2 cellular contexts compared by ENCODE assay signal in the genomic region with DNA sequence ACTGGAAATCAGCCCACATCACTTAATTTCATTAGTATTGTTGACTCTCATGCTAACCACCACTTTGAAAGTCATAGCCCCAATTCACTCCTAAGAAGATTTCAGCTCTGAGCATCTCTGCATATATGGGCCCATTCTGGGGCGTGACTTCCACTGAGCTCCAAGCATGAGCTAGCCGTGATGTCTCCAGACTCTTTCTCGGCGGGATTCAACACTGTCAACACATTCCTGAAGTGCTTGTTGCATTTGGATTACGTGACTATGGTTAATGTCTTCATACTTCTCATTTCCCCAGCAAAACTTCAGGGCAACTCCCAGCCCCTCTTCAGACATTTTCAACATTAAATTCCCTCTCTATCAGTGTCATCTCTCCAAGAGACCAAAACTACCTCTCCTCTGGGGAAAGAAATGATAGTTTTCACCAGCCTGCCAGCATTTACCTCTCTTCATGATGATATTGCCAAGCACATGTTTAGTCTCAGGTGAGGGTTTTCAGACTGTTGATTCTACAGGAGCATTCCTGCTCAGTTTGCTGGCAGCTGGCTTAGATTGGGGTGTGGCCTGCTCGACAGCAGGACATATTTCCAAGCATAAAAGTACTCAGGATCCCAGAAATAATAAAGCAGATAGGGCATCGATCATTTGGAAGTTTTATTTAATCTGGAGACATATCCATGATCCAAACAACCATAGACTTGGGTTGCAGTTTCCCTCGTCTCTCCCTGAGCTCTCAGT.
TF ChIP-seq lines count a peak whose summit lies in the region.

No MANE protein-coding gene starts in this region.

TF ChIP-seq in SK-N-SH treated with all-trans-retinoic acid at 6 μM for 48 hours, 23 proteins besides CTCF, POLR2A, EP300 and RAD21 (continued from another document):
- TF ChIP-seq, protein P1, sequence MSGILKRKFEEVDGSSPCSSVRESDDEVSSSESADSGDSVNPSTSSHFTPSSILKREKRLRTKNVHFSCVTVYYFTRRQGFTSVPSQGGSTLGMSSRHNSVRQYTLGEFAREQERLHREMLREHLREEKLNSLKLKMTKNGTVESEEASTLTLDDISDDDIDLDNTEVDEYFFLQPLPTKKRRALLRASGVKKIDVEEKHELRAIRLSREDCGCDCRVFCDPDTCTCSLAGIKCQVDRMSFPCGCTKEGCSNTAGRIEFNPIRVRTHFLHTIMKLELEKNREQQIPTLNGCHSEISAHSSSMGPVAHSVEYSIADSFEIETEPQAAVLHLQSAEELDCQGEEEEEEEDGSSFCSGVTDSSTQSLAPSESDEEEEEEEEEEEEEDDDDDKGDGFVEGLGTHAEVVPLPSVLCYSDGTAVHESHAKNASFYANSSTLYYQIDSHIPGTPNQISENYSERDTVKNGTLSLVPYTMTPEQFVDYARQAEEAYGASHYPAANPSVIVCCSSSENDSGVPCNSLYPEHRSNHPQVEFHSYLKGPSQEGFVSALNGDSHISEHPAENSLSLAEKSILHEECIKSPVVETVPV (CRISPR knock-in tag; IDR thresholded peaks at IDR 0.05), result no peak

TF ChIP-seq in SK-N-SH, 30 proteins besides CTCF, POLR2A, EP300 and RAD21 (continued from another document):
- TF ChIP-seq, protein P2, sequence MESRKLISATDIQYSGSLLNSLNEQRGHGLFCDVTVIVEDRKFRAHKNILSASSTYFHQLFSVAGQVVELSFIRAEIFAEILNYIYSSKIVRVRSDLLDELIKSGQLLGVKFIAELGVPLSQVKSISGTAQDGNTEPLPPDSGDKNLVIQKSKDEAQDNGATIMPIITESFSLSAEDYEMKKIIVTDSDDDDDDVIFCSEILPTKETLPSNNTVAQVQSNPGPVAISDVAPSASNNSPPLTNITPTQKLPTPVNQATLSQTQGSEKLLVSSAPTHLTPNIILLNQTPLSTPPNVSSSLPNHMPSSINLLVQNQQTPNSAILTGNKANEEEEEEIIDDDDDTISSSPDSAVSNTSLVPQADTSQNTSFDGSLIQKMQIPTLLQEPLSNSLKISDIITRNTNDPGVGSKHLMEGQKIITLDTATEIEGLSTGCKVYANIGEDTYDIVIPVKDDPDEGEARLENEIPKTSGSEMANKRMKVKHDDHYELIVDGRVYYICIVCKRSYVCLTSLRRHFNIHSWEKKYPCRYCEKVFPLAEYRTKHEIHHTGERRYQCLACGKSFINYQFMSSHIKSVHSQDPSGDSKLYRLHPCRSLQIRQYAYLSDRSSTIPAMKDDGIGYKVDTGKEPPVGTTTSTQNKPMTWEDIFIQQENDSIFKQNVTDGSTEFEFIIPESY (IDR thresholded peaks at IDR 0.05; ENCODE audit: borderline replicate concordance, low read depth), result no peak
- TF ChIP-seq, protein P3, sequence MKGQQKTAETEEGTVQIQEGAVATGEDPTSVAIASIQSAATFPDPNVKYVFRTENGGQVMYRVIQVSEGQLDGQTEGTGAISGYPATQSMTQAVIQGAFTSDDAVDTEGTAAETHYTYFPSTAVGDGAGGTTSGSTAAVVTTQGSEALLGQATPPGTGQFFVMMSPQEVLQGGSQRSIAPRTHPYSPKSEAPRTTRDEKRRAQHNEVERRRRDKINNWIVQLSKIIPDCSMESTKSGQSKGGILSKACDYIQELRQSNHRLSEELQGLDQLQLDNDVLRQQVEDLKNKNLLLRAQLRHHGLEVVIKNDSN (IDR thresholded peaks at IDR 0.05; ENCODE audit: borderline replicate concordance, low read depth), result no peak
- TF ChIP-seq NFIC (IDR thresholded peaks at IDR 0.05; ENCODE audit: borderline replicate concordance) (no peak), RCOR1 (IDR thresholded peaks at IDR 0.05; ENCODE audit: low read length) (no peak), TCF12 (IDR thresholded peaks at IDR 0.05) (no peak)
- TF ChIP-seq, protein P4, sequence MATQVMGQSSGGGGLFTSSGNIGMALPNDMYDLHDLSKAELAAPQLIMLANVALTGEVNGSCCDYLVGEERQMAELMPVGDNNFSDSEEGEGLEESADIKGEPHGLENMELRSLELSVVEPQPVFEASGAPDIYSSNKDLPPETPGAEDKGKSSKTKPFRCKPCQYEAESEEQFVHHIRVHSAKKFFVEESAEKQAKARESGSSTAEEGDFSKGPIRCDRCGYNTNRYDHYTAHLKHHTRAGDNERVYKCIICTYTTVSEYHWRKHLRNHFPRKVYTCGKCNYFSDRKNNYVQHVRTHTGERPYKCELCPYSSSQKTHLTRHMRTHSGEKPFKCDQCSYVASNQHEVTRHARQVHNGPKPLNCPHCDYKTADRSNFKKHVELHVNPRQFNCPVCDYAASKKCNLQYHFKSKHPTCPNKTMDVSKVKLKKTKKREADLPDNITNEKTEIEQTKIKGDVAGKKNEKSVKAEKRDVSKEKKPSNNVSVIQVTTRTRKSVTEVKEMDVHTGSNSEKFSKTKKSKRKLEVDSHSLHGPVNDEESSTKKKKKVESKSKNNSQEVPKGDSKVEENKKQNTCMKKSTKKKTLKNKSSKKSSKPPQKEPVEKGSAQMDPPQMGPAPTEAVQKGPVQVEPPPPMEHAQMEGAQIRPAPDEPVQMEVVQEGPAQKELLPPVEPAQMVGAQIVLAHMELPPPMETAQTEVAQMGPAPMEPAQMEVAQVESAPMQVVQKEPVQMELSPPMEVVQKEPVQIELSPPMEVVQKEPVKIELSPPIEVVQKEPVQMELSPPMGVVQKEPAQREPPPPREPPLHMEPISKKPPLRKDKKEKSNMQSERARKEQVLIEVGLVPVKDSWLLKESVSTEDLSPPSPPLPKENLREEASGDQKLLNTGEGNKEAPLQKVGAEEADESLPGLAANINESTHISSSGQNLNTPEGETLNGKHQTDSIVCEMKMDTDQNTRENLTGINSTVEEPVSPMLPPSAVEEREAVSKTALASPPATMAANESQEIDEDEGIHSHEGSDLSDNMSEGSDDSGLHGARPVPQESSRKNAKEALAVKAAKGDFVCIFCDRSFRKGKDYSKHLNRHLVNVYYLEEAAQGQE (IDR thresholded peaks at IDR 0.05; ENCODE audit: low read depth, low read length), result no peak
- TF ChIP-seq, protein P5, sequence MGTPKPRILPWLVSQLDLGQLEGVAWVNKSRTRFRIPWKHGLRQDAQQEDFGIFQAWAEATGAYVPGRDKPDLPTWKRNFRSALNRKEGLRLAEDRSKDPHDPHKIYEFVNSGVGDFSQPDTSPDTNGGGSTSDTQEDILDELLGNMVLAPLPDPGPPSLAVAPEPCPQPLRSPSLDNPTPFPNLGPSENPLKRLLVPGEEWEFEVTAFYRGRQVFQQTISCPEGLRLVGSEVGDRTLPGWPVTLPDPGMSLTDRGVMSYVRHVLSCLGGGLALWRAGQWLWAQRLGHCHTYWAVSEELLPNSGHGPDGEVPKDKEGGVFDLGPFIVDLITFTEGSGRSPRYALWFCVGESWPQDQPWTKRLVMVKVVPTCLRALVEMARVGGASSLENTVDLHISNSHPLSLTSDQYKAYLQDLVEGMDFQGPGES (IDR thresholded peaks at IDR 0.05; ENCODE audit: low read depth, low read length), result no peak
TF ChIP-seq in SK-N-SH: peak in this region for 0.
